ENCODE assay signal across 18 cellular contexts in the genomic region with DNA sequence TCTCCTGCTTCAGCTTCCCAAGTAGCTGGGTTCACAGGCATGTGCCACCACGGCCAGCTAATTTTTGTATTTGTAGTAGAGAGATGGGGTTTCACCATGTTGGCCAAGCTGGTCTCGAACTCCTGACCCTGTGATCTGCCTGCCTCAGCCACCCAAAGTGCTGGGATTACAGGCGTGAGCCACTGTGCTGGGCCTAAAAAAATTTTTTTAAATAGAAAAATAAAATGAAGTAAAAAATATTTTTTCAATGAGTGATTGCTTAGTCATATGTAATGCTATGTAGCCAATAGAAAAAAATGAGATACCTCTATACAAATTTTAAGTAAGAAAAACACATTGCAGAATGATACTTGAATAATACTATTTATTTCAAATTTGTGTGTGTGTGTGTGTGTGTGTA. TPM values are rescaled to one million over a fixed set of nuclear protein-coding genes. Genes with fewer than 3 reads are reported as not detected.
DNase-seq lines count a peak whose midpoint lies in the region; ATAC-seq lines count a peak whose summit lies in the region.
"Had no signal": no experiment of that assay in that cellular context is flagged by ENCODE, and none has a peak within 500 bp of the region (broad histone marks: within the 10 kb centered on the region; RNA-seq: fewer than 3 reads in every experiment).

No MANE protein-coding gene starts in this region.

- no peak overlapping the region for H3K4ac ChIP-seq in mesenchymal stem cell (ENCODE audit: low read depth in 1 of 2, low read length in 2 of 2)

- 94% methylated on average over 2 of the region's 3 CpGs for WGBS in mesenchymal stem cell

- no peak overlapping the region for H4K8ac ChIP-seq in mesenchymal stem cell (ENCODE audit: low read length)

- no peaks in the 10 kb centered on the region for H3K36me3 ChIP-seq in mesenchymal stem cell (ENCODE audit: control insufficient read depth in 1 of 2, insufficient read depth in 2 of 2, low read depth in 1 of 2, low read length in 2 of 2)
- H3K36me3 ChIP-seq: neural progenitor cell, tibial nerve had no signal

- no peak overlapping the region for H2AFZ ChIP-seq in mesenchymal stem cell (ENCODE audit: low read depth, low read length)
- H2AFZ ChIP-seq: GM23338, neural progenitor cell had no signal

- H3K14ac ChIP-seq in mesenchymal stem cell (ENCODE audit: low read length in 2 of 2) = no peak overlapping the region

- H3K9me3 ChIP-seq in mesenchymal stem cell (ENCODE audit: control insufficient read depth, low read length) = no peaks in the 10 kb centered on the region
- H3K9me3 ChIP-seq: tibial nerve had no signal

- peak overlapping the region; percentile 17 for H3K27ac ChIP-seq in mesenchymal stem cell (ENCODE audit: low read length, poor library complexity, severe bottlenecking)
- H3K27ac ChIP-seq: KMS-11, neural progenitor cell, tibial nerve had no signal

- no peaks in the 10 kb centered on the region for H3K79me1 ChIP-seq in mesenchymal stem cell (replicated peaks; ENCODE audit: low read length, poor library complexity, severe bottlenecking)

- H2BK15ac ChIP-seq in mesenchymal stem cell (ENCODE audit: low read depth, poor library complexity, severe bottlenecking) = no peak overlapping the region

- DNase-seq in GM03348 (ENCODE audit: low spot score) = peak; percentile 39
- peak; percentile 8 for DNase-seq in RPMI7951 (ENCODE audit: low read depth)
- DNase-seq in dedifferentiated amniotic fluid mesenchymal stem cell (ENCODE audit: extremely low spot score) = peak; percentile 43
- no peak for DNase-seq in mesenchymal stem cell
- no peak for DNase-seq in NCI-H345 treated with DMSO at 0.1 percent for 48 hours (lab: John Stamatoyannopoulos, UW; ENCODE audit: unreplicated experiment)
- no peak for DNase-seq in left ventricle myocardium superior
- DNase-seq: activated CD4-positive, alpha-beta T cell treated with anti-CD3 and anti-CD28 coated beads for 36 hours; DMS53; NCI-H1092 treated with DMSO at 0.1 percent for 48 hours; NCI-H2081; stimulated activated CD4-positive, alpha-beta T cell treated with anti-CD3 and anti-CD28 coated beads, Interleukin-4, amount 100 ng/mL, for 1 hour had no signal

- peaks cover 1 to 12% of the 10 kb centered on the region in 2 experiments for H3K27me3 ChIP-seq in mesenchymal stem cell (ENCODE audit: control insufficient read depth in 1 of 2, insufficient read depth in 1 of 2, low read length in 2 of 2)
- H3K27me3 ChIP-seq: tibial nerve had no signal

- H3K4me1 ChIP-seq in mesenchymal stem cell (ENCODE audit: control insufficient read depth, insufficient read depth, low read depth, low read length) = peaks cover 2% of the 10 kb centered on the region
- H3K4me1 ChIP-seq: neural progenitor cell, tibial nerve had no signal

- no peak overlapping the region for H3K23ac ChIP-seq in mesenchymal stem cell (ENCODE audit: low read length in 2 of 2)

- H3K9ac ChIP-seq in mesenchymal stem cell (ENCODE audit: low read length) = peak overlapping the region; percentile 50
- H3K9ac ChIP-seq: KMS-11, neural progenitor cell had no signal

- H3K4me2 ChIP-seq in mesenchymal stem cell (ENCODE audit: low read length, poor library complexity, severe bottlenecking) = no peak overlapping the region
- H3K4me2 ChIP-seq: GM23338, KMS-11, neural progenitor cell had no signal

- H2AK5ac ChIP-seq in mesenchymal stem cell (ENCODE audit: low read length, severe bottlenecking) = no peak overlapping the region

- no peak overlapping the region for H3K4me3 ChIP-seq in mesenchymal stem cell (ENCODE audit: insufficient read depth in 1 of 2, low read depth in 1 of 2, low read length in 2 of 2)
- H3K4me3 ChIP-seq: GM23338, neural progenitor cell, tibial nerve had no signal

- intact Hi-C loops in left ventricle myocardium superior (cut with micrococcal nuclease) = no loop called here

- H2BK5ac ChIP-seq in mesenchymal stem cell (ENCODE audit: low read depth, low read length, poor library complexity, severe bottlenecking) = no peak overlapping the region

- H3K18ac ChIP-seq in mesenchymal stem cell (ENCODE audit: low read depth in 1 of 2, low read length in 2 of 2) = no peak overlapping the region

- no peak overlapping the region for H4K91ac ChIP-seq in mesenchymal stem cell (ENCODE audit: low read length)

- no peak for ATAC-seq in HG03469 (IDR thresholded peaks at IDR 0.05; ENCODE audit: unreplicated experiment)
- ATAC-seq in GM19324 (IDR thresholded peaks at IDR 0.05; ENCODE audit: low FRiP score, unreplicated experiment) = no peak
- no peak for ATAC-seq in left ventricle myocardium superior
- ATAC-seq: activated CD4-positive, alpha-beta T cell treated with anti-CD3 and anti-CD28 coated beads for 36 hours; GM23338; Right ventricle myocardium inferior had no signal

- H2BK12ac ChIP-seq in mesenchymal stem cell (ENCODE audit: low read length in 2 of 2) = no peak overlapping the region

- no peak overlapping the region for H2BK120ac ChIP-seq in mesenchymal stem cell (ENCODE audit: low read depth, low read length)

RNA-seq across cellular contexts. Expression of a gene that starts 27.9 kb away (rescaled TPM):
- total RNA-seq in RPMI7951 (2014; rRNA removed; shearing (Covaris generic)) = 5.9 and 6.5 TPM in 2 replicates
- polyA plus RNA-seq in mesenchymal stem cell (2013, experiment 1 of 2) = 4.6 TPM
- polyA plus RNA-seq in mesenchymal stem cell (2013, experiment 2 of 2) = 4.9 TPM
- total RNA-seq in left ventricle myocardium superior = 3.2 TPM
- total RNA-seq: GM23338 had no signal
- polyA plus RNA-seq: GM23338 had no signal

RNA-seq across cellular contexts. Expression of a gene that starts 36.7 kb away (rescaled TPM):
- total RNA-seq in RPMI7951 (2014; rRNA removed; shearing (Covaris generic)) = 84.9 and 93.5 TPM in 2 replicates
- 41.8 TPM for polyA plus RNA-seq in mesenchymal stem cell (2013, experiment 1 of 2)
- 43.1 TPM for polyA plus RNA-seq in mesenchymal stem cell (2013, experiment 2 of 2)
- total RNA-seq in left ventricle myocardium superior = 23.6 TPM

Comparison
In these comparisons a context has a peak if more than half of its experiments do, and no peak if none do; other contexts are left out.
1. DNase-seq: peak in GM03348 (single experiment), RPMI7951 (single experiment) and dedifferentiated amniotic fluid mesenchymal stem cell (single experiment); none in mesenchymal stem cell (single experiment), NCI-H345 treated with DMSO at 0.1 percent for 48 hours (single experiment) and left ventricle myocardium superior (single experiment).